Comparison of ENCODE assay signal across 17 cellular contexts in genomic region chr1:44505210-44505993, GRCh38.
DNase-seq lines count a peak whose midpoint lies in the region; ATAC-seq and TF ChIP-seq lines count a peak whose summit lies in the region.
"Had no signal": no experiment of that assay in that cellular context is flagged by ENCODE, and none has a peak within 500 bp of the region (broad histone marks: within the 10 kb centered on the region; RNA-seq: fewer than 3 reads in every experiment).

No MANE protein-coding gene starts in this region.

- CTCF ChIA-PET in HEK293 (lab: Yijun Ruan, JAX), result interaction anchor here (0.7 to 1.0 kb wide), 2 partner anchors 67 to 184 kb away, joined by 3 read pairs; no protein-coding TSS in a partner anchor

- H3K36me3 ChIP-seq in HEK293 (ENCODE audit: control insufficient read depth in 2 of 2, insufficient read depth in 1 of 2, low read length in 2 of 2), result no peaks in the 10 kb centered on the region

- POLR2A ChIA-PET in HEK293 (lab: Yijun Ruan, JAX), result no interaction called here

- ATAC-seq in omental fat pad (ENCODE audit: low FRiP score), result no peak
- ATAC-seq: CD8-positive, alpha-beta T cell had no signal

- no peaks in the 10 kb centered on the region for H3K4me1 ChIP-seq in HEK293 (ENCODE audit: control insufficient read depth, insufficient read depth, low read length)
- H3K4me1 ChIP-seq: parathyroid adenoma had no signal

- intact Hi-C loops in posterior vena cava (cut with DNase I), result no loop called here

- no peak overlapping the region for H3K27ac ChIP-seq in HEK293 (ENCODE audit: extremely low read depth, low read depth, low read length)
- peak overlapping the region; percentile 95 for H3K27ac ChIP-seq in angular gyrus (ENCODE audit: low read depth, low read length)
- no peak overlapping the region for H3K27ac ChIP-seq in coronary artery
- H3K27ac ChIP-seq: epithelial cell of prostate, parathyroid adenoma had no signal

- DNase-seq in fibroblast of mammary gland (ENCODE audit: low read depth) (peak; percentile 55), myocyte (ENCODE audit: low read depth) (peak; percentile 69), omental fat pad (ENCODE audit: low spot score) (no peak), NCI-H1092 (lab: John Stamatoyannopoulos, UW) (no peak), coronary artery (ENCODE audit: low spot score) (no peak), posterior vena cava (ENCODE audit: low spot score) (no peak)
- DNase-seq: activated CD4-positive, alpha-beta T cell treated with anti-CD3 and anti-CD28 coated beads for 48 hours; CD8-positive, alpha-beta T cell; Karpas-422; NCI-H1417 treated with DMSO at 0.1 percent for 48 hours; small intestine; stimulated activated CD4-positive, alpha-beta T cell treated with anti-CD3 and anti-CD28 coated beads, Interleukin-4, amount 100 ng/mL, for 24 hours had no signal

- H3K9me3 ChIP-seq in HEK293 (ENCODE audit: control insufficient read depth, insufficient read depth, low read depth, low read length), result no peaks in the 10 kb centered on the region

- no peak overlapping the region for H3K4me3 ChIP-seq in HEK293 (ENCODE audit: low read depth, low read length)
- H3K4me3 ChIP-seq in fibroblast of mammary gland (ENCODE audit: control insufficient read depth, low read depth, low read length), result no peak overlapping the region
- H3K4me3 ChIP-seq in coronary artery, result no peak overlapping the region
- H3K4me3 ChIP-seq: lung had no signal

- TF ChIP-seq CTCF in HEK293 (tag by site-specific recombination; IDR thresholded peaks at IDR 0.05), result no peak
- TF ChIP-seq CTCF in fibroblast of mammary gland (conservative IDR thresholded peaks at IDR 0.05; ENCODE audit: control insufficient read depth, insufficient read depth, low read depth, low read length), result no peak
- TF ChIP-seq CTCF in omental fat pad (IDR thresholded peaks at IDR 0.05), result no peak
- TF ChIP-seq CTCF in coronary artery (IDR thresholded peaks at IDR 0.05), result no peak

TF ChIP-seq in HEK293, 187 proteins besides CTCF, POLR2A, EP300 and RAD21:
- no peak for TF ChIP-seq YY1 (tag by site-specific recombination; IDR thresholded peaks at IDR 0.05)
- TF ChIP-seq GLIS2 (tag by site-specific recombination; IDR thresholded peaks at IDR 0.05), result no peak
- TF ChIP-seq ZBTB7A (tag by site-specific recombination; IDR thresholded peaks at IDR 0.05; ENCODE audit: low read depth), result no peak
- no peak for TF ChIP-seq ZNF140 (tag by site-specific recombination; IDR thresholded peaks at IDR 0.05)
- no peak for TF ChIP-seq ZSCAN16 (tag by site-specific recombination; IDR thresholded peaks at IDR 0.05)
- peak; percentile 21; the same call in 1 of the 2 replicates for TF ChIP-seq ZIC2 (tag by site-specific recombination; IDR thresholded peaks at IDR 0.05)

Comparison
In these comparisons a context has a peak if more than half of its experiments do, and no peak if none do; other contexts are left out.
1. DNase-seq: peak in fibroblast of mammary gland (single experiment) and myocyte (single experiment); none in omental fat pad (single experiment), NCI-H1092 (single experiment), coronary artery (single experiment) and posterior vena cava (single experiment).